ENCODE assay signal across 14 cellular contexts in the genomic region with DNA sequence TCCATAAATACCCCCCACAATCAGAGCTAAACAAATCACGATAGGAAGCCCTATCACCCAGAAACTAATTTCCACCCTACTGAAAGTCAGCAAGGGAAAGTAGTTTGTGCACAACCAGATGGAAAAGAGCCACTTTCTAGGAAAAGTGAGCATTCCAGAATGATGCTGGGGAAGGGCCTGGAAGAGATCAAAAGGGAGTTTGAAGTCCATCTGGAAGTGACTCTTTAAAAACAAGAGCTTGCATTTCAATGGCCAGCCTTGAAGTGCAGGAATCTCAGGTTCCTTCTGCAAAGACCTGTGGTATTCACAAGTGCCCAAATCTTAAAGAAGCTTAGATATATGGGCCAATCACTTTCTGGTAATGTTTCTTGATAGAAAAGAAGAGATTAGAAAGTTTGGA.
"Had no signal": no experiment of that assay in that cellular context is flagged by ENCODE, and none has a peak within 500 bp of the region (broad histone marks: within the 10 kb centered on the region; RNA-seq: fewer than 3 reads in every experiment).

No MANE protein-coding gene starts in this region.

- DNase-seq: activated B cell treated with CpG ODN at 0.5 μM for 24 hours; activated CD4-positive, alpha-beta T cell treated with anti-CD3 and anti-CD28 coated beads, Interleukin-2, amount 50 U/mL, for 1 hour; activated naive CD4-positive, alpha-beta T cell treated with anti-CD3 and anti-CD28 coated beads, Interleukin-2, amount 10 ng/mL, durations not matched to agents 7 days and 5 days; activated T-cell treated with anti-CD3 and anti-CD28 coated beads for 4 hours; central memory CD4-positive, alpha-beta T cell; cortex of kidney; effector CD8-positive, alpha-beta T cell; left lung; stimulated activated CD4-positive, alpha-beta T cell treated with anti-CD3 and anti-CD28 coated beads, Interleukin-4, amount 100 ng/mL, for 4 hours; stomach had no signal

- H3K4me1 Mint-ChIP-seq: activated B cell treated with CpG ODN at 0.5 μM for 24 hours; activated naive CD4-positive, alpha-beta T cell treated with anti-CD3 and anti-CD28 coated beads, Interleukin-2, amount 10 ng/mL, durations not matched to agents 7 days and 5 days; activated T-helper 17 cell treated with anti-CD3 and anti-CD28 coated beads, Interleukin-2, amount 50 U/mL, for 72 hours had no signal

- H3K9me3 ChIP-seq: left lung, stomach, thoracic aorta had no signal

- H3K9me3 Mint-ChIP-seq: activated B cell treated with CpG ODN at 0.5 μM for 24 hours; activated T-helper 17 cell treated with anti-CD3 and anti-CD28 coated beads, Interleukin-2, amount 50 U/mL, for 72 hours; natural killer cell treated with Interleukin-12 subunit alpha and Interleukin-12 subunit beta and Interleukin-15 and Interleukin-18, amount 100 ng/mL, for 72 hours had no signal

- H3K4me1 ChIP-seq: left lung had no signal

- H3K27ac ChIP-seq: epithelial cell of prostate, left lung, stomach, thoracic aorta had no signal

- H3K4me3 ChIP-seq: left lung, stomach, thoracic aorta had no signal

- H3K27ac Mint-ChIP-seq: activated B cell treated with CpG ODN at 0.5 μM for 24 hours; activated naive CD4-positive, alpha-beta T cell treated with anti-CD3 and anti-CD28 coated beads, Interleukin-2, amount 10 ng/mL, durations not matched to agents 7 days and 5 days; activated T-helper 17 cell treated with anti-CD3 and anti-CD28 coated beads, Interleukin-2, amount 50 U/mL, for 72 hours; natural killer cell treated with Interleukin-12 subunit alpha and Interleukin-12 subunit beta and Interleukin-15 and Interleukin-18, amount 100 ng/mL, for 72 hours had no signal

- H3K36me3 ChIP-seq: left lung, stomach, thoracic aorta had no signal

- H3K27me3 ChIP-seq: left lung, stomach had no signal

- H3K4me3 Mint-ChIP-seq: activated B cell treated with CpG ODN at 0.5 μM for 24 hours; activated naive CD4-positive, alpha-beta T cell treated with anti-CD3 and anti-CD28 coated beads, Interleukin-2, amount 10 ng/mL, durations not matched to agents 7 days and 5 days; activated T-helper 17 cell treated with anti-CD3 and anti-CD28 coated beads, Interleukin-2, amount 50 U/mL, for 72 hours; natural killer cell treated with Interleukin-12 subunit alpha and Interleukin-12 subunit beta and Interleukin-15 and Interleukin-18, amount 100 ng/mL, for 72 hours had no signal

- H3K27me3 Mint-ChIP-seq: activated B cell treated with CpG ODN at 0.5 μM for 24 hours; activated naive CD4-positive, alpha-beta T cell treated with anti-CD3 and anti-CD28 coated beads, Interleukin-2, amount 10 ng/mL, durations not matched to agents 7 days and 5 days had no signal

- H3K36me3 Mint-ChIP-seq: activated naive CD4-positive, alpha-beta T cell treated with anti-CD3 and anti-CD28 coated beads, Interleukin-2, amount 10 ng/mL, durations not matched to agents 7 days and 5 days; natural killer cell treated with Interleukin-12 subunit alpha and Interleukin-12 subunit beta and Interleukin-15 and Interleukin-18, amount 100 ng/mL, for 72 hours had no signal
